ENCODE assay signal across 29 cellular contexts in the genomic region with DNA sequence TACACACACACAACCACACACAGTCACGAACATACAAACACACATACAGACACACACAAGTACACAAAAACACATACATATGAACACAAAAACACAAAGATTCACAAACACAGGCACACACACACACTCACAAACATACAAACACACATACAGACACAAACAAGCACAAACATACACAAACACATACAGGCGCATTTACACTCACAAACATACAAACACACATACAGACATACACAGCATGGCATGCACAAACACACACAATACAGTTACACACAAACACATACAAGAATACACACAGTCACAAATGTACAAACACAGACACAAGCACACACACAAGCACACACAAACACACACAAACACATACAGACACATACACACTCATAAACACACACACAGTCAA.
"Had no signal": no experiment of that assay in that cellular context is flagged by ENCODE, and none has a peak within 500 bp of the region (broad histone marks: within the 10 kb centered on the region; RNA-seq: fewer than 3 reads in every experiment).

No MANE protein-coding gene starts in this region.

- H3K4me3 Mint-ChIP-seq: immature natural killer cell; mesothelial cell of epicardium; naive B cell; natural killer cell; nephron progenitor cell; neural progenitor cell; stimulated activated effector memory CD8-positive, alpha-beta T cell treated with anti-CD3 and anti-CD28 coated beads, Interleukin-12 subunit alpha, Interleukin-12 subunit beta, amount 100 ng/mL, for 72 hours; stimulated activated naive CD8-positive, alpha-beta T cell treated with anti-CD3 and anti-CD28 coated beads, Interleukin-15, Interleukin-2, amounts not matched to agents 100 ng/mL and 50 ng/mL, for 24 hours had no signal

- DNase-seq: hypothalamus; immature natural killer cell; kidney; left colon; left ventricle myocardium inferior; mesendoderm; naive B cell; natural killer cell; nephron progenitor cell; ovary; retina; right cardiac atrium; sigmoid colon; small intestine; spleen; stimulated activated CD4-positive, alpha-beta T cell treated with anti-CD3 and anti-CD28 coated beads, Interleukin-4, amount 100 ng/mL, for 24 hours; stimulated activated naive CD4-positive, alpha-beta T cell; upper lobe of left lung had no signal

- H3K27me3 ChIP-seq: neural progenitor cell, neutrophil, ovary, sigmoid colon, spleen, suprapubic skin, tibial nerve, upper lobe of left lung had no signal

- H3K36me3 ChIP-seq: left ventricle myocardium inferior, neural progenitor cell, neutrophil, ovary, prostate gland, sigmoid colon, spleen, suprapubic skin, thoracic aorta, tibial nerve, upper lobe of left lung had no signal

- ATAC-seq: left colon; right cardiac atrium; stimulated activated effector memory CD8-positive, alpha-beta T cell treated with anti-CD3 and anti-CD28 coated beads, Interleukin-12 subunit alpha, Interleukin-12 subunit beta, amount 100 ng/mL, for 72 hours had no signal

- H3K4me3 ChIP-seq: left ventricle myocardium inferior, lung, neural progenitor cell, ovary, prostate gland, sigmoid colon, spleen, suprapubic skin, thoracic aorta, tibial nerve, upper lobe of left lung had no signal

- H3K4me1 Mint-ChIP-seq: immature natural killer cell; mesothelial cell of epicardium; naive B cell; natural killer cell; stimulated activated effector memory CD8-positive, alpha-beta T cell treated with anti-CD3 and anti-CD28 coated beads, Interleukin-12 subunit alpha, Interleukin-12 subunit beta, amount 100 ng/mL, for 72 hours had no signal

- H2AFZ ChIP-seq: neural progenitor cell had no signal

- H3K27me3 Mint-ChIP-seq: naive B cell had no signal

- H3K27ac Mint-ChIP-seq: immature natural killer cell; mesothelial cell of epicardium; naive B cell; natural killer cell; nephron progenitor cell; neural progenitor cell; stimulated activated effector memory CD8-positive, alpha-beta T cell treated with anti-CD3 and anti-CD28 coated beads, Interleukin-12 subunit alpha, Interleukin-12 subunit beta, amount 100 ng/mL, for 72 hours; stimulated activated naive CD8-positive, alpha-beta T cell treated with anti-CD3 and anti-CD28 coated beads, Interleukin-15, Interleukin-2, amounts not matched to agents 100 ng/mL and 50 ng/mL, for 24 hours had no signal

- H3K4me2 ChIP-seq: neural progenitor cell had no signal

- H3K9me3 ChIP-seq: neutrophil, ovary, prostate gland, suprapubic skin, thoracic aorta, tibial nerve, upper lobe of left lung had no signal

- H3K4me1 ChIP-seq: left ventricle myocardium inferior, neural progenitor cell, prostate gland, sigmoid colon, spleen, suprapubic skin, tibial nerve, upper lobe of left lung had no signal

- H3K36me3 Mint-ChIP-seq: immature natural killer cell; mesothelial cell of epicardium; naive B cell; natural killer cell; stimulated activated effector memory CD8-positive, alpha-beta T cell treated with anti-CD3 and anti-CD28 coated beads, Interleukin-12 subunit alpha, Interleukin-12 subunit beta, amount 100 ng/mL, for 72 hours had no signal

- H3K27ac ChIP-seq: left ventricle myocardium inferior, neural progenitor cell, neutrophil, ovary, prostate gland, sigmoid colon, spleen, suprapubic skin, thoracic aorta, tibial nerve, upper lobe of left lung had no signal

- H3K9ac ChIP-seq: neural progenitor cell had no signal

- FAIRE-seq: islet of Langerhans, kidney, small intestine had no signal
